20 cellular contexts compared by ENCODE assay signal in genomic region chr6:297571-298232, GRCh38.
DNase-seq lines count a peak whose midpoint lies in the region; ATAC-seq and FAIRE-seq lines count a peak whose summit lies in the region.
"Had no signal": no experiment of that assay in that cellular context is flagged by ENCODE, and none has a peak within 500 bp of the region (broad histone marks: within the 10 kb centered on the region; RNA-seq: fewer than 3 reads in every experiment).

No MANE protein-coding gene starts in this region.

- H3K36me3 Mint-ChIP-seq in activated naive CD8-positive, alpha-beta T cell, result no peaks in the 10 kb centered on the region

- no peaks in the 10 kb centered on the region for H4K20me1 ChIP-seq in BLaER1

- H3K9ac ChIP-seq in BLaER1, result peak overlapping the region; percentile 57
- no peak overlapping the region for H3K9ac ChIP-seq in mucosa of rectum (ENCODE audit: low read depth in 1 of 2, low read length in 2 of 2)

- H3K4me3 ChIP-seq in BLaER1 (peak overlapping the region; percentile 23), mucosa of rectum (ENCODE audit: low read length in 2 of 2) (no peak overlapping the region)
- H3K4me3 ChIP-seq: SJSA1 had no signal

- H3K36me3 ChIP-seq in BLaER1, result peaks cover 20% of the 10 kb centered on the region
- peaks cover 0 to 3% of the 10 kb centered on the region in 2 donors for H3K36me3 ChIP-seq in mucosa of rectum (ENCODE audit: control insufficient read depth in 2 of 2, insufficient read depth in 2 of 2, low read length in 2 of 2)
- H3K36me3 ChIP-seq: SJSA1 had no signal

- ATAC-seq in HG03354 (IDR thresholded peaks at IDR 0.05; ENCODE audit: poor library complexity, severe bottlenecking, unreplicated experiment) (no peak), GM21360 (IDR thresholded peaks at IDR 0.05; ENCODE audit: unreplicated experiment) (no peak)

- FAIRE-seq in GM19239 (lab: Jason Lieb, UNC), result peak; percentile 61
- FAIRE-seq: D721Med, islet of Langerhans, small intestine had no signal

- H3K4me2 ChIP-seq in BLaER1, result peak overlapping the region; percentile 79

- H3K27me3 ChIP-seq in BLaER1, result no peaks in the 10 kb centered on the region
- H3K27me3 ChIP-seq in mucosa of rectum (ENCODE audit: control insufficient read depth in 2 of 2, insufficient read depth in 2 of 2, low read length in 2 of 2), result no peaks in the 10 kb centered on the region
- H3K27me3 ChIP-seq: SJSA1 had no signal

- peak overlapping the region; percentile 25 for H3K4me3 Mint-ChIP-seq in activated naive CD8-positive, alpha-beta T cell
- H3K4me3 Mint-ChIP-seq: activated T-helper 1 cell treated with anti-CD3 and anti-CD28 coated beads, Interleukin-12 subunit alpha, Interleukin-12 subunit beta, Interleukin-2, Interleukin-4 antibody, amounts not matched to agents 30 ng/mL and 10 ng/mL and 1 ng/mL, durations not matched to agents 14 hours and 24 hours and 36 hours had no signal

- no peaks in the 10 kb centered on the region for H3K9me3 Mint-ChIP-seq in activated naive CD8-positive, alpha-beta T cell (ENCODE audit: low read depth)
- H3K9me3 Mint-ChIP-seq: activated T-helper 1 cell treated with anti-CD3 and anti-CD28 coated beads, Interleukin-12 subunit alpha, Interleukin-12 subunit beta, Interleukin-2, Interleukin-4 antibody, amounts not matched to agents 30 ng/mL and 10 ng/mL and 1 ng/mL, durations not matched to agents 14 hours and 24 hours and 36 hours had no signal

- no peak for DNase-seq in GM19239 (ENCODE audit: insufficient read length, low spot score)
- no peak for DNase-seq in stimulated activated CD8-positive, alpha-beta memory T cell treated with anti-CD3 and anti-CD28 coated beads, Interleukin-4, amount 100 ng/mL, for 48 hours
- no peak for DNase-seq in NCI-H187 treated with DMSO at 0.1 percent for 48 hours (lab: John Stamatoyannopoulos, UW)
- DNase-seq: activated CD4-positive, alpha-beta T cell treated with anti-CD3 and anti-CD28 coated beads, Interleukin-2, amount 50 U/mL, for 1 hour; amniotic stem cell; NCI-H146; NCI-H226; small intestine; stimulated activated naive CD4-positive, alpha-beta T cell treated with Interleukin-2 at 50 U/mL for 16 hours; T1000 had no signal

- peak overlapping the region; percentile 73 for H3K27ac ChIP-seq in BLaER1
- H3K27ac ChIP-seq in mucosa of rectum (ENCODE audit: low read depth in 2 of 2, low read length in 2 of 2), result peak overlapping the region; percentile 16 to 62
- H3K27ac ChIP-seq: epithelial cell of prostate, SJSA1 had no signal

- peaks cover 85% of the 10 kb centered on the region for H3K4me1 ChIP-seq in BLaER1
- peaks cover 19 to 20% of the 10 kb centered on the region in 2 donors for H3K4me1 ChIP-seq in mucosa of rectum (ENCODE audit: control insufficient read depth in 2 of 2, insufficient read depth in 2 of 2, low read length in 2 of 2)

- no peaks in the 10 kb centered on the region for H3K27me3 Mint-ChIP-seq in activated naive CD8-positive, alpha-beta T cell

- peaks cover 8% of the 10 kb centered on the region for H3K4me1 Mint-ChIP-seq in activated naive CD8-positive, alpha-beta T cell (ENCODE audit: low read depth)

- H3K9me3 ChIP-seq in BLaER1 (peaks cover 20% of the 10 kb centered on the region), mucosa of rectum (ENCODE audit: control insufficient read depth in 2 of 2, low read length in 2 of 2) (no peaks in the 10 kb centered on the region)
- H3K9me3 ChIP-seq: SJSA1 had no signal

- peak overlapping the region; percentile 22 for H3K27ac Mint-ChIP-seq in activated naive CD8-positive, alpha-beta T cell
- H3K27ac Mint-ChIP-seq: activated T-helper 1 cell treated with anti-CD3 and anti-CD28 coated beads, Interleukin-12 subunit alpha, Interleukin-12 subunit beta, Interleukin-2, Interleukin-4 antibody, amounts not matched to agents 30 ng/mL and 10 ng/mL and 1 ng/mL, durations not matched to agents 14 hours and 24 hours and 36 hours had no signal
